ENCODE assay signal across 28 cellular contexts in genomic region chr2:209574515-209574914, GRCh38.
"Had no signal": no experiment of that assay in that cellular context is flagged by ENCODE, and none has a peak within 500 bp of the region (broad histone marks: within the 10 kb centered on the region; RNA-seq: fewer than 3 reads in every experiment).

No MANE protein-coding gene starts in this region.

- H3K4me3 Mint-ChIP-seq: dendritic cell treated with granulocyte-macrophage colony-stimulating factor and Interleukin-4, amounts not matched to agents 40 ng/mL and 50 ng/mL, for 4 days; effector memory CD8-positive, alpha-beta T cell; endodermal cell had no signal

- H3K27ac ChIP-seq: colonic mucosa, coronary artery, dorsolateral prefrontal cortex, epithelial cell of prostate, esophagus muscularis mucosa, esophagus squamous epithelium, foreskin keratinocyte, gastrocnemius medialis, gastroesophageal sphincter, heart left ventricle had no signal

- H3K27me3 Mint-ChIP-seq: effector memory CD8-positive, alpha-beta T cell had no signal

- H3K27me3 ChIP-seq: colonic mucosa, dorsolateral prefrontal cortex, esophagus muscularis mucosa, esophagus squamous epithelium, foreskin keratinocyte, gastrocnemius medialis, gastroesophageal sphincter, heart left ventricle had no signal

- H3K4me3 ChIP-seq: colonic mucosa, coronary artery, dorsolateral prefrontal cortex, esophagus muscularis mucosa, esophagus squamous epithelium, gastrocnemius medialis, gastroesophageal sphincter, heart left ventricle had no signal

- H3K36me3 ChIP-seq: colonic mucosa, esophagus muscularis mucosa, esophagus squamous epithelium, gastrocnemius medialis, gastroesophageal sphincter, heart left ventricle had no signal

- DNase-seq: colonic mucosa; cortex of kidney; dermis blood vessel endothelial cell; dorsolateral prefrontal cortex; effector CD4-positive, alpha-beta T cell; effector CD8-positive, alpha-beta T cell; effector memory CD4-positive, alpha-beta T cell; effector memory CD8-positive, alpha-beta T cell; endodermal cell; erythroblast; esophagus squamous epithelium; foreskin fibroblast; foreskin keratinocyte; foreskin melanocyte; gastrocnemius medialis; glutamatergic neuron; head of caudate nucleus; heart left ventricle had no signal

- H3K4me1 ChIP-seq: colonic mucosa, esophagus squamous epithelium, foreskin keratinocyte had no signal

- FAIRE-seq: colon, endometrium, endothelial cell of umbilical vein, frontal cortex had no signal

- ATAC-seq: effector memory CD8-positive, alpha-beta T cell; esophagus mucosa; foreskin keratinocyte; gastrocnemius medialis; gastroesophageal sphincter; heart left ventricle had no signal

- H3K9me3 ChIP-seq: colonic mucosa, esophagus muscularis mucosa, esophagus squamous epithelium, gastrocnemius medialis, gastroesophageal sphincter, heart left ventricle had no signal

- H3K27ac Mint-ChIP-seq: dendritic cell treated with granulocyte-macrophage colony-stimulating factor and Interleukin-4, amounts not matched to agents 40 ng/mL and 50 ng/mL, for 4 days; effector memory CD8-positive, alpha-beta T cell; endodermal cell had no signal

- H3K9me3 Mint-ChIP-seq: dendritic cell treated with granulocyte-macrophage colony-stimulating factor and Interleukin-4, amounts not matched to agents 40 ng/mL and 50 ng/mL, for 4 days; effector memory CD8-positive, alpha-beta T cell; endodermal cell had no signal
